ENCODE assay signal across 1 cellular context in the genomic region with DNA sequence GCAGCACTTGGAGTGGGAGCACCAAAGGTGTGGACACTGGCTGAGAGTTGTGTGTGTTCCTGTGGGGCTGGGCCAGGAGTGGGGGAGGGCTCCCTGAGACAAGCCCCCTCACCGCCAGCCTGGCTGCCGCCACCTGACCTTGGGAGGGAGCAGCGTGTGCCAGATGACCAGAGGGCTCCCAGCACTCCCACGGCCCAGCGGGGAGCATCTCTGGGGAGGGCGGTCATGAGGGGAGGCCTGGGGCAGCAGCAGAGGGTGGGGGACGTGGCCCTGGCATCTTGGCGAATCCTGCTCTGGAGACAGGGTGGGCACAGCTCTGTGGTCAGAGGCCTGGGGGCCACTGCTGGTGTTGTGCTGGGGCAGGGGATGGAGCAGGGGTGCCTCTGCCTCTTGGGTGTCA.
TF ChIP-seq lines count a peak whose summit lies in the region.

No MANE protein-coding gene starts in this region.

TF ChIP-seq in IMR-90, 13 proteins besides CTCF, POLR2A, EP300 and RAD21 (continued from another document):
- TF ChIP-seq, protein P1, sequence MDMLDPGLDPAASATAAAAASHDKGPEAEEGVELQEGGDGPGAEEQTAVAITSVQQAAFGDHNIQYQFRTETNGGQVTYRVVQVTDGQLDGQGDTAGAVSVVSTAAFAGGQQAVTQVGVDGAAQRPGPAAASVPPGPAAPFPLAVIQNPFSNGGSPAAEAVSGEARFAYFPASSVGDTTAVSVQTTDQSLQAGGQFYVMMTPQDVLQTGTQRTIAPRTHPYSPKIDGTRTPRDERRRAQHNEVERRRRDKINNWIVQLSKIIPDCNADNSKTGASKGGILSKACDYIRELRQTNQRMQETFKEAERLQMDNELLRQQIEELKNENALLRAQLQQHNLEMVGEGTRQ (IDR thresholded peaks at IDR 0.05; ENCODE audit: low read depth, low read length) = no peak
- no peak for TF ChIP-seq SMC3 (IDR thresholded peaks at IDR 0.05; ENCODE audit: low read depth, low read length)
- TF ChIP-seq, protein P2, sequence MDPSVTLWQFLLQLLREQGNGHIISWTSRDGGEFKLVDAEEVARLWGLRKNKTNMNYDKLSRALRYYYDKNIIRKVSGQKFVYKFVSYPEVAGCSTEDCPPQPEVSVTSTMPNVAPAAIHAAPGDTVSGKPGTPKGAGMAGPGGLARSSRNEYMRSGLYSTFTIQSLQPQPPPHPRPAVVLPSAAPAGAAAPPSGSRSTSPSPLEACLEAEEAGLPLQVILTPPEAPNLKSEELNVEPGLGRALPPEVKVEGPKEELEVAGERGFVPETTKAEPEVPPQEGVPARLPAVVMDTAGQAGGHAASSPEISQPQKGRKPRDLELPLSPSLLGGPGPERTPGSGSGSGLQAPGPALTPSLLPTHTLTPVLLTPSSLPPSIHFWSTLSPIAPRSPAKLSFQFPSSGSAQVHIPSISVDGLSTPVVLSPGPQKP (IDR thresholded peaks at IDR 0.05; ENCODE audit: borderline replicate concordance, low read depth, low read length) = no peak
- TF ChIP-seq MAFK (IDR thresholded peaks at IDR 0.05; ENCODE audit: low read depth, low read length) = no peak
- TF ChIP-seq CEBPB (IDR thresholded peaks at IDR 0.05; ENCODE audit: low read depth, low read length) = no peak
- TF ChIP-seq FOS (IDR thresholded peaks at IDR 0.05; ENCODE audit: low read depth, low read length) = no peak
- no peak for TF ChIP-seq NFE2L2 (IDR thresholded peaks at IDR 0.05; ENCODE audit: low read depth, low read length)
- TF ChIP-seq MXI1 (IDR thresholded peaks at IDR 0.05; ENCODE audit: borderline replicate concordance, low read depth, low read length) = no peak
- no peak for TF ChIP-seq RFX5 (IDR thresholded peaks at IDR 0.05; ENCODE audit: low read depth, low read length)
- TF ChIP-seq CHD1 (IDR thresholded peaks at IDR 0.05; ENCODE audit: low read depth, low read length) = no peak
- no peak for TF ChIP-seq RCOR1 (IDR thresholded peaks at IDR 0.05; ENCODE audit: insufficient replicate concordance, low read length)
TF ChIP-seq in IMR-90: peak in this region for 0.
